18 cellular contexts compared by ENCODE assay signal in genomic region chr16:79638386-79639106, GRCh38.
"Had no signal": no experiment of that assay in that cellular context is flagged by ENCODE, and none has a peak within 500 bp of the region (broad histone marks: within the 10 kb centered on the region; RNA-seq: fewer than 3 reads in every experiment).

No MANE protein-coding gene starts in this region.

- DNase-seq: activated CD4-positive, alpha-beta T cell treated with anti-CD3 and anti-CD28 coated beads for 4 hours; activated CD8-positive, alpha-beta memory T cell treated with anti-CD3 and anti-CD28 coated beads for 24 hours; activated CD8-positive, alpha-beta memory T cell treated with anti-CD3 and anti-CD28 coated beads, Interleukin-2, amount 50 U/mL, for 48 hours; activated naive CD4-positive, alpha-beta T cell; body of pancreas; central memory CD4-positive, alpha-beta T cell; dorsolateral prefrontal cortex; foreskin melanocyte; glutamatergic neuron; kidney; left lung; occipital lobe; stimulated activated naive CD8-positive, alpha-beta T cell treated with anti-CD3 and anti-CD28 coated beads, Interleukin-15, Interleukin-2, amounts not matched to agents 100 U/mL and 50 U/mL, for 24 hours; trophoblast cell; WERI-Rb-1 had no signal

- H3K9me3 ChIP-seq: body of pancreas, left lung, vagina had no signal

- ATAC-seq: body of pancreas; left lung; SK-N-SH treated with all-trans-retinoic acid at 6 μM for 48 hours; stimulated activated naive CD8-positive, alpha-beta T cell treated with anti-CD3 and anti-CD28 coated beads, Interleukin-15, Interleukin-2, amounts not matched to agents 100 U/mL and 50 U/mL, for 24 hours had no signal

- H3K27ac Mint-ChIP-seq: mesothelial cell of epicardium had no signal

- H3K27me3 ChIP-seq: body of pancreas, left lung, vagina had no signal

- H3K36me3 Mint-ChIP-seq: mesothelial cell of epicardium had no signal

- H3K4me1 ChIP-seq: body of pancreas had no signal

- H3K27ac ChIP-seq: body of pancreas, dorsolateral prefrontal cortex, left lung, vagina, WERI-Rb-1 had no signal

- H3K36me3 ChIP-seq: left lung, vagina, WERI-Rb-1 had no signal

- H3K4me3 Mint-ChIP-seq: mesothelial cell of epicardium had no signal

- H3K4me3 ChIP-seq: body of pancreas, dorsolateral prefrontal cortex, left lung, vagina had no signal
